In the genomic region with DNA sequence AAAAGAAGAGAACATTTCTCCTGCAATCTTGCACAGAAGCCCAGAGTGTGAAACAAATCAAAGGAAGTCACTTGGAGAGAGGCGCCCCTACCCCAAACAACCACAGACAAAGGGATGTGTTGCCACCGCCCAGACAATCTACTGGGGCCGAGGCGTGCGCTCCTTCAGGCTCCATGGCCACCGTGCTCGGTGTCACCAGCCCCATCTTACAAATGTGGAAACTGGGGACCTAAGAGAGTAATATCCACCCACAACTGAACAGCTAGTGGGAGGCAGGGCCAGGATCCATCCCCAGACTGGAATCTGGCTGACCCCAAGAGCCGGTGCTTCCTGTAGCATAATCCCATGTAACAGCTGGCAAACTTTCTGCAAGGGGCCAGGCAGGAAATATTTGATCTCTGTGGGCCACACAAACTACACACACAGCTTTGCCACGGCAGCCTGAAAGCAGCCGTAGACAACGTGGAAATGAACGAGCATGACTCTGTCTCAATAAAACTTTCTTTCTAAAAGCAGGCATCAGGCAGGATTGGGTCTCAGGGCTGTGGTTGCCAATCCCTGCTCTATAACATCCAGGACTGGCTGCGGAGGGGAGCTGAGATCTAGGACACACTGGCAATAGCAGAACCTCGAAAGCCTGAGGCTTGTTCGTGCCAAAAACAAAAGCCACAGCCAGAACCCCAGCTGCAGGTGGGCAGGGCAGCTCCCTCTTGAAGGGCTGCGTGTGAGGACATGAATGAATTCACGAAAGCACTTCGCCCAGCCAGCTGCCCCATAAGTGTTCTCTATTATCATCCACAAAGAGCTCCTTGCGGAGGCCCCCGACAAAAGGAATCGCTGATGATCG, we compare ENCODE assay signal across 2 cellular contexts.
A peak's percentile ranks its signal among the peaks of the same experiment; 100 is the strongest.
TF ChIP-seq lines count a peak whose summit lies in the region.

No MANE protein-coding gene starts in this region.

TF ChIP-seq in liver, 16 proteins besides CTCF, POLR2A, EP300 and RAD21:
- TF ChIP-seq, protein P1, sequence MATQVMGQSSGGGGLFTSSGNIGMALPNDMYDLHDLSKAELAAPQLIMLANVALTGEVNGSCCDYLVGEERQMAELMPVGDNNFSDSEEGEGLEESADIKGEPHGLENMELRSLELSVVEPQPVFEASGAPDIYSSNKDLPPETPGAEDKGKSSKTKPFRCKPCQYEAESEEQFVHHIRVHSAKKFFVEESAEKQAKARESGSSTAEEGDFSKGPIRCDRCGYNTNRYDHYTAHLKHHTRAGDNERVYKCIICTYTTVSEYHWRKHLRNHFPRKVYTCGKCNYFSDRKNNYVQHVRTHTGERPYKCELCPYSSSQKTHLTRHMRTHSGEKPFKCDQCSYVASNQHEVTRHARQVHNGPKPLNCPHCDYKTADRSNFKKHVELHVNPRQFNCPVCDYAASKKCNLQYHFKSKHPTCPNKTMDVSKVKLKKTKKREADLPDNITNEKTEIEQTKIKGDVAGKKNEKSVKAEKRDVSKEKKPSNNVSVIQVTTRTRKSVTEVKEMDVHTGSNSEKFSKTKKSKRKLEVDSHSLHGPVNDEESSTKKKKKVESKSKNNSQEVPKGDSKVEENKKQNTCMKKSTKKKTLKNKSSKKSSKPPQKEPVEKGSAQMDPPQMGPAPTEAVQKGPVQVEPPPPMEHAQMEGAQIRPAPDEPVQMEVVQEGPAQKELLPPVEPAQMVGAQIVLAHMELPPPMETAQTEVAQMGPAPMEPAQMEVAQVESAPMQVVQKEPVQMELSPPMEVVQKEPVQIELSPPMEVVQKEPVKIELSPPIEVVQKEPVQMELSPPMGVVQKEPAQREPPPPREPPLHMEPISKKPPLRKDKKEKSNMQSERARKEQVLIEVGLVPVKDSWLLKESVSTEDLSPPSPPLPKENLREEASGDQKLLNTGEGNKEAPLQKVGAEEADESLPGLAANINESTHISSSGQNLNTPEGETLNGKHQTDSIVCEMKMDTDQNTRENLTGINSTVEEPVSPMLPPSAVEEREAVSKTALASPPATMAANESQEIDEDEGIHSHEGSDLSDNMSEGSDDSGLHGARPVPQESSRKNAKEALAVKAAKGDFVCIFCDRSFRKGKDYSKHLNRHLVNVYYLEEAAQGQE (IDR thresholded peaks at IDR 0.05): no peak
- TF ChIP-seq NR2F2 (IDR thresholded peaks at IDR 0.05): peak; percentile 57

TF ChIP-seq in HepG2, 621 proteins besides CTCF, POLR2A, EP300 and RAD21:
- TF ChIP-seq ZNF331 (CRISPR knock-in tag; IDR thresholded peaks at IDR 0.05) (no peak), SNAI1 (CRISPR knock-in tag; IDR thresholded peaks at IDR 0.05; ENCODE audit: borderline replicate concordance) (no peak), ATF7-NPFF (CRISPR knock-in tag; IDR thresholded peaks at IDR 0.05; ENCODE audit: low read depth) (no peak), KLF16 (CRISPR knock-in tag; IDR thresholded peaks at IDR 0.05) (no peak)
